9 cellular contexts compared by ENCODE assay signal in the genomic region with DNA sequence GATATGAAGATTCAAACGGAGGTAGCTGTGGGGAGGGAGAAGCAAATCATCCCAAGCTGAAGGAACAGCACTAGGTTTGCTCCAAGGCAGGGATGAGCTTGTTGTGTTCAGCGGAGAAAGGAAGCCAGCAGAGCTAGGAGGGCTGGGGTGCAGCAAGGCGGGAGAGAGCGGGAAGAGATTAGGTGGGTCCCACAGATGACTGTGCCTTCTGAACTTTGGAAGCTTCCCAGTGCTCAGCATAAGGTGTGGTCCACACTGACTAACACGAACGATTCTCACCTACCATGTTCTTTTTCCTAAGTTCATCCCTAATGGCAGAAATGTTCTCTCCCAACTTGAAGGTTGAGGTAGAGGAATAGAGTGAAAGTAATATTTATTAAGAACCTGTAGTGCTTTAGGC. TPM values are rescaled to one million over a fixed set of nuclear protein-coding genes. Genes with fewer than 3 reads are reported as not detected.
A peak's percentile ranks its signal among the peaks of the same experiment; 100 is the strongest.
DNase-seq lines count a peak whose midpoint lies in the region; ATAC-seq and TF ChIP-seq lines count a peak whose summit lies in the region.
"Had no signal": no experiment of that assay in that cellular context is flagged by ENCODE, and none has a peak within 500 bp of the region (broad histone marks: within the 10 kb centered on the region; RNA-seq: fewer than 3 reads in every experiment).

No MANE protein-coding gene starts in this region.

- peak overlapping the region; percentile 96 for H3K9ac ChIP-seq in OCI-LY1 (ENCODE audit: low read length)
- no peak overlapping the region for H3K9ac ChIP-seq in neural progenitor cell

- H3K4me3 ChIP-seq in OCI-LY1 (ENCODE audit: low read depth, low read length, poor library complexity, severe bottlenecking) (peak overlapping the region; percentile 99), neural progenitor cell (peak overlapping the region; percentile 91)
- peak overlapping the region; percentile 9 for H3K4me3 ChIP-seq in effector memory CD4-positive, alpha-beta T cell (ENCODE audit: insufficient read depth, low read depth, low read length, poor library complexity, severe bottlenecking)

- H3K27me3 Mint-ChIP-seq in Calu3 (ENCODE audit: unreplicated experiment) (peaks cover 12% of the 10 kb centered on the region), neural progenitor cell (ENCODE audit: insufficient read depth, low read depth) (no peaks in the 10 kb centered on the region)

- H3K36me3 Mint-ChIP-seq in Calu3 (ENCODE audit: insufficient read depth, unreplicated experiment), result peaks cover 41% of the 10 kb centered on the region
- peaks cover 22% of the 10 kb centered on the region for H3K36me3 Mint-ChIP-seq in neural progenitor cell

- no peaks in the 10 kb centered on the region for H3K27me3 ChIP-seq in OCI-LY1 (ENCODE audit: insufficient read depth, low read length)
- H3K27me3 ChIP-seq in effector memory CD4-positive, alpha-beta T cell (replicated peaks; ENCODE audit: control insufficient read depth, insufficient read depth, low read length, poor library complexity, severe bottlenecking), result no peaks in the 10 kb centered on the region
- H3K27me3 ChIP-seq in neural progenitor cell, result no peaks in the 10 kb centered on the region

- peaks cover 17% of the 10 kb centered on the region for H3K4me1 ChIP-seq in OCI-LY1 (ENCODE audit: insufficient read depth, low read length, severe bottlenecking)
- H3K4me1 ChIP-seq in effector memory CD4-positive, alpha-beta T cell (ENCODE audit: control insufficient read depth, insufficient read depth, low read length, poor library complexity, severe bottlenecking), result peaks cover 7% of the 10 kb centered on the region
- peaks cover 11% of the 10 kb centered on the region for H3K4me1 ChIP-seq in neural progenitor cell

- no peak for TF ChIP-seq CTCF in Calu3 (IDR thresholded peaks at IDR 0.05; ENCODE audit: unreplicated experiment)
- no peak for TF ChIP-seq CTCF in OCI-LY1 (IDR thresholded peaks at IDR 0.05; ENCODE audit: low read length)
- no peak for TF ChIP-seq CTCF in neural progenitor cell (IDR thresholded peaks at IDR 0.05)

- H3K36me3 ChIP-seq in OCI-LY1 (ENCODE audit: insufficient read depth, low read length), result peaks cover 29% of the 10 kb centered on the region
- H3K36me3 ChIP-seq in effector memory CD4-positive, alpha-beta T cell (ENCODE audit: control insufficient read depth, insufficient read depth, low read length), result no peaks in the 10 kb centered on the region
- peaks cover 23% of the 10 kb centered on the region for H3K36me3 ChIP-seq in neural progenitor cell

- no peaks in the 10 kb centered on the region for H3K9me2 ChIP-seq in OCI-LY1 (ENCODE audit: low read depth, low read length)

- H3K9me3 Mint-ChIP-seq in Calu3 (ENCODE audit: low read depth, unreplicated experiment) (no peaks in the 10 kb centered on the region), neural progenitor cell (no peaks in the 10 kb centered on the region)

- ATAC-seq in GM21825 (IDR thresholded peaks at IDR 0.05; ENCODE audit: unreplicated experiment) (no peak), GM19023 (IDR thresholded peaks at IDR 0.05; ENCODE audit: unreplicated experiment) (no peak)

- H3K4me2 ChIP-seq in OCI-LY1 (ENCODE audit: low read length) (peak overlapping the region; percentile 73), neural progenitor cell (peak overlapping the region; percentile 98)

- H3K4me3 Mint-ChIP-seq in Calu3 (ENCODE audit: low read depth, unreplicated experiment), result peak overlapping the region; percentile 72
- H3K4me3 Mint-ChIP-seq in neural progenitor cell, result peak overlapping the region; percentile 93

- H4K20me1 ChIP-seq in OCI-LY1 (ENCODE audit: insufficient read depth, low read length) (no peaks in the 10 kb centered on the region), neural progenitor cell (ENCODE audit: low read depth) (peaks cover 21% of the 10 kb centered on the region)

- CTCF ChIA-PET in Calu3 (lab: Charles Lee), result no interaction called here

- H3K4me1 Mint-ChIP-seq in Calu3 (ENCODE audit: low read depth, unreplicated experiment) (peaks cover 24% of the 10 kb centered on the region), neural progenitor cell (peaks cover 10% of the 10 kb centered on the region)

- DNase-seq in Calu3 (no peak), neural progenitor cell (ENCODE audit: low spot score) (no peak), islet precursor cell (no peak)
- DNase-seq in effector memory CD4-positive, alpha-beta T cell, result no peak
- DNase-seq in effector CD4-positive, alpha-beta T cell, result no peak
- DNase-seq: hypothalamus had no signal

- H3K79me2 ChIP-seq in OCI-LY1 (ENCODE audit: insufficient read depth, low read length), result peaks cover 27% of the 10 kb centered on the region
- peaks cover 54% of the 10 kb centered on the region for H3K79me2 ChIP-seq in neural progenitor cell (ENCODE audit: low read depth)

- no peaks in the 10 kb centered on the region for H3K9me3 ChIP-seq in OCI-LY1 (ENCODE audit: low read length)
- no peaks in the 10 kb centered on the region for H3K9me3 ChIP-seq in effector memory CD4-positive, alpha-beta T cell (ENCODE audit: control insufficient read depth, low read length)
- no peaks in the 10 kb centered on the region for H3K9me3 ChIP-seq in neural progenitor cell (ENCODE audit: low read depth)

- no TSS peak for BruUV-seq in Calu3 (replicated peaks; lab: Mats Ljungman, UMichigan)

- intact Hi-C loops in Calu3 (cut with micrococcal nuclease; ENCODE audit: unreplicated experiment), result no loop called here

- H3K27ac Mint-ChIP-seq in Calu3 (ENCODE audit: unreplicated experiment), result peak overlapping the region; percentile 66
- no peak overlapping the region for H3K27ac Mint-ChIP-seq in neural progenitor cell

- H2AFZ ChIP-seq in OCI-LY1 (ENCODE audit: low read length), result no peak overlapping the region
- H2AFZ ChIP-seq in neural progenitor cell (replicated peaks), result no peak overlapping the region

- no peak overlapping the region for H3K27ac ChIP-seq in OCI-LY1 (ENCODE audit: low read depth, low read length, poor library complexity, severe bottlenecking)
- H3K27ac ChIP-seq in effector memory CD4-positive, alpha-beta T cell (ENCODE audit: insufficient read depth, low read length, poor library complexity, severe bottlenecking), result no peak overlapping the region
- H3K27ac ChIP-seq in neural progenitor cell, result no peak overlapping the region

- H3F3A ChIP-seq in OCI-LY1 (ENCODE audit: insufficient read depth, low read length), result no peaks in the 10 kb centered on the region
- peaks cover 11% of the 10 kb centered on the region for H3F3A ChIP-seq in neural progenitor cell (ENCODE audit: low read depth)

RNA-seq across cellular contexts. Expression of a gene that starts 1.2 kb away (rescaled TPM):
- total RNA-seq in Calu3 (2022), result 59.5 and 64.1 TPM in 2 replicates
- total RNA-seq in neural progenitor cell (ENCODE audit: low replicate concordance), result 50.2 and 77.6 TPM in 2 replicates

RNA-seq across cellular contexts. Expression of a gene that starts 22.7 kb away (rescaled TPM):
- total RNA-seq in Calu3 (2022), result not detected in 2 replicates
- not detected in 2 replicates for total RNA-seq in neural progenitor cell (ENCODE audit: low replicate concordance)

RNA-seq across cellular contexts. Expression of a gene that starts 38.9 kb away (rescaled TPM):
- total RNA-seq in Calu3 (2022) (29.5 and 32.0 TPM in 2 replicates), neural progenitor cell (ENCODE audit: low replicate concordance) (26.6 and 53.4 TPM in 2 replicates)

Comparison
In these comparisons a context has a peak if more than half of its experiments do, and no peak if none do; other contexts are left out.
1. H3K4me3 ChIP-seq: peak in every context shown above with its lines; median percentile 99 in OCI-LY1; 91 in neural progenitor cell; 9 in effector memory CD4-positive, alpha-beta T cell.